In the genomic region with DNA sequence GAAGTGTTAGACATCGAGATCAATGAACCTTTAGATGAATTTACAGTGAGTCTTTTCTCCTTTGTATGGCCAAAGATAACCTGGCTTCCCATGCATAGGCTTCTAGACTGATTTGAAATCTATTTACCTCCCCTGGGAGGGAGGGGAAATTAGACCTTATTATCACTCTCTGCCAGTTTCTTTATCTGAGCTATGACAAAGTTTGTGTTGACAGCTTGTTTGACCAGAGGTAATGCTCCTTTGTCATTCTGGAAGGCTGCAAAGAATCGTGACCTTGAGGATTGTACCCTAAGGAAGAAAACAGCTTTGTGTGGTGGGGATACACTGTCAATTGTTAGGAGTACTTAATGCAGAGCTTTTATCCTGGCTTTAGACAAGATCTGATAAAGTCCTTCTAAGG, we compare ENCODE assay signal across 14 cellular contexts.
"Had no signal": no experiment of that assay in that cellular context is flagged by ENCODE, and none has a peak within 500 bp of the region (broad histone marks: within the 10 kb centered on the region; RNA-seq: fewer than 3 reads in every experiment).

No MANE protein-coding gene starts in this region.

- ATAC-seq: activated CD4-positive, CD25-positive, alpha-beta regulatory T cell treated with anti-CD3 and anti-CD28 coated beads, Interleukin-2, amount 50 U/mL, for 24 hours; naive thymus-derived CD4-positive, alpha-beta T cell had no signal

- H3K27ac Mint-ChIP-seq: activated naive CD4-positive, alpha-beta T cell treated with anti-CD3 and anti-CD28 coated beads, Interleukin-2, amount 10 ng/mL, durations not matched to agents 7 days and 5 days had no signal

- H3K9me3 Mint-ChIP-seq: activated naive CD4-positive, alpha-beta T cell treated with anti-CD3 and anti-CD28 coated beads, Interleukin-2, amount 10 ng/mL, durations not matched to agents 7 days and 5 days; stimulated activated naive B cell treated with anti-CD40 and anti-IgM and Interleukin-4, amounts not matched to agents 10 μg/mL and 1 μg/mL and 100 μg/mL, for 72 hours had no signal

- H3K27me3 ChIP-seq: brain microvascular endothelial cell, right atrium auricular region, transverse colon had no signal

- H3K4me3 Mint-ChIP-seq: activated naive CD4-positive, alpha-beta T cell treated with anti-CD3 and anti-CD28 coated beads, Interleukin-2, amount 10 ng/mL, durations not matched to agents 7 days and 5 days had no signal

- H3K27ac ChIP-seq: brain microvascular endothelial cell, right atrium auricular region, transverse colon had no signal

- H3K4me2 ChIP-seq: smooth muscle cell had no signal

- H3K4me3 ChIP-seq: right atrium auricular region, smooth muscle cell, transverse colon had no signal

- H3K9me3 ChIP-seq: right atrium auricular region, transverse colon had no signal

- H3K27me3 Mint-ChIP-seq: activated naive CD4-positive, alpha-beta T cell treated with anti-CD3 and anti-CD28 coated beads, Interleukin-2, amount 10 ng/mL, durations not matched to agents 7 days and 5 days; naive thymus-derived CD4-positive, alpha-beta T cell; stimulated activated naive B cell treated with anti-CD40 and anti-IgM and Interleukin-4, amounts not matched to agents 10 μg/mL and 1 μg/mL and 100 μg/mL, for 72 hours had no signal

- DNase-seq: activated naive CD4-positive, alpha-beta T cell treated with anti-CD3 and anti-CD28 coated beads, Interleukin-2, amount 10 ng/mL, durations not matched to agents 7 days and 5 days; amygdala; brain microvascular endothelial cell; dermis blood vessel endothelial cell; hippocampal formation; kidney glomerular epithelial cell; midbrain; naive thymus-derived CD4-positive, alpha-beta T cell; stimulated activated naive B cell treated with anti-CD40 and anti-IgM and Interleukin-4, amounts not matched to agents 10 μg/mL and 1 μg/mL and 100 μg/mL, for 72 hours; substantia nigra; transverse colon had no signal
